9 cellular contexts compared by ENCODE assay signal in genomic region chr1:231315887-231316286, GRCh38. TPM values are rescaled to one million over a fixed set of nuclear protein-coding genes. Genes with fewer than 3 reads are reported as not detected.
DNase-seq lines count a peak whose midpoint lies in the region; ATAC-seq and TF ChIP-seq lines count a peak whose summit lies in the region.
"Had no signal": no experiment of that assay in that cellular context is flagged by ENCODE, and none has a peak within 500 bp of the region (broad histone marks: within the 10 kb centered on the region; RNA-seq: fewer than 3 reads in every experiment).

No MANE protein-coding gene starts in this region.

- H3K27ac Mint-ChIP-seq in activated B cell treated with CpG ODN at 0.5 μM for 24 hours (no peak overlapping the region), progenitor cell of endocrine pancreas (no peak overlapping the region)

- H3K4me3 Mint-ChIP-seq in activated B cell treated with CpG ODN at 0.5 μM for 24 hours (no peak overlapping the region), progenitor cell of endocrine pancreas (ENCODE audit: low read depth) (no peak overlapping the region)

- TF ChIP-seq EP300 in tibial nerve (IDR thresholded peaks at IDR 0.05): no peak

- WGBS in tibial nerve, 2 donors: 34 to 38% methylated on average over 11 of the region's 11 CpGs

- intact Hi-C loops in activated B cell treated with CpG ODN at 0.5 μM for 24 hours (cut with micrococcal nuclease): loop anchor here (1.0 kb wide), 1 partner anchor 288 kb away; no protein-coding TSS in a partner anchor

- H3K36me3 ChIP-seq in tibial nerve: peaks cover 0 to 6% (median 0%) of the 10 kb centered on the region in 3 donors

- H3K4me1 Mint-ChIP-seq in activated B cell treated with CpG ODN at 0.5 μM for 24 hours (no peaks in the 10 kb centered on the region), progenitor cell of endocrine pancreas (ENCODE audit: low read depth) (no peaks in the 10 kb centered on the region)

- peak; percentile 84 for ATAC-seq in GM19463 (IDR thresholded peaks at IDR 0.05; ENCODE audit: unreplicated experiment)
- peak; percentile 50 for ATAC-seq in activated B cell treated with CpG ODN at 0.5 μM for 24 hours (ENCODE audit: low read depth)

- no peaks in the 10 kb centered on the region for H3K27me3 ChIP-seq in tibial nerve

- in situ Hi-C loops in Caki2 (cut with HindIII; ENCODE audit: low pct_unique_long_range_greater_than_20kb, low sequenced_read_pairs): no loop called here
- in situ Hi-C loops in KBM-7 (cut with MboI; ENCODE audit: low pct_unique_long_range_greater_than_20kb, low sequenced_read_pairs): no loop called here

- H3K9me3 Mint-ChIP-seq in activated B cell treated with CpG ODN at 0.5 μM for 24 hours (no peaks in the 10 kb centered on the region), progenitor cell of endocrine pancreas (ENCODE audit: low read depth) (no peaks in the 10 kb centered on the region)

- no peak for TF ChIP-seq CTCF in activated B cell treated with CpG ODN at 0.5 μM for 24 hours (IDR thresholded peaks at IDR 0.05)
- TF ChIP-seq CTCF in epithelial cell of proximal tubule (conservative IDR thresholded peaks at IDR 0.05; ENCODE audit: low read depth, low read length): peak; percentile 79
- peak; percentile 45 for TF ChIP-seq CTCF in progenitor cell of endocrine pancreas (IDR thresholded peaks at IDR 0.05; ENCODE audit: unreplicated experiment)
- peak in 2 of 5 experiments; percentile 21 to 32 for TF ChIP-seq CTCF in tibial nerve (IDR thresholded peaks at IDR 0.05)

- H3K27ac ChIP-seq in tibial nerve: no peak overlapping the region
- H3K27ac ChIP-seq: SK-N-MC had no signal

- H3K36me3 Mint-ChIP-seq in activated B cell treated with CpG ODN at 0.5 μM for 24 hours (ENCODE audit: low read depth) (no peaks in the 10 kb centered on the region), progenitor cell of endocrine pancreas (ENCODE audit: insufficient read depth) (no peaks in the 10 kb centered on the region)

- peak; percentile 27 for DNase-seq in Caki2 (ENCODE audit: low read depth)
- peak; percentile 76 for DNase-seq in KBM-7
- no peak for DNase-seq in activated B cell treated with CpG ODN at 0.5 μM for 24 hours
- DNase-seq in epithelial cell of proximal tubule (ENCODE audit: low read depth): no peak
- no peak for DNase-seq in progenitor cell of endocrine pancreas (ENCODE audit: low spot score, unreplicated experiment)
- DNase-seq in tibial nerve (ENCODE audit: low spot score in 2 of 2): no peak
- DNase-seq in NCI-H2029 (lab: John Stamatoyannopoulos, UW): no peak

- H3K4me1 ChIP-seq in tibial nerve: no peaks in the 10 kb centered on the region

- POLR2A ChIA-PET in activated B cell treated with CpG ODN at 0.5 μM for 24 hours (lab: Charles Lee): interaction anchor here (0.6 kb wide), 1 partner anchor 28 kb away, joined by 3 read pairs; no protein-coding TSS in a partner anchor

- TF ChIP-seq POLR2A in tibial nerve (IDR thresholded peaks at IDR 0.05): no peak

- no peaks in the 10 kb centered on the region for H3K27me3 Mint-ChIP-seq in activated B cell treated with CpG ODN at 0.5 μM for 24 hours
- no peaks in the 10 kb centered on the region for H3K27me3 Mint-ChIP-seq in progenitor cell of endocrine pancreas

- H3K4me3 ChIP-seq in epithelial cell of proximal tubule (ENCODE audit: low read depth, low read length) (no peak overlapping the region), tibial nerve (no peak overlapping the region)
- H3K4me3 ChIP-seq: SK-N-MC had no signal

- CTCF ChIA-PET in activated B cell treated with CpG ODN at 0.5 μM for 24 hours (lab: Charles Lee): interaction anchor here (0.7 to 1.6 kb wide), 2 partner anchors 154 to 275 kb away, joined by 3 to 4 read pairs; no protein-coding TSS in a partner anchor

- no peaks in the 10 kb centered on the region for H3K9me3 ChIP-seq in tibial nerve

RNA-seq across cellular contexts. Expression of gene EXOC8, which starts 21.8 kb away (rescaled TPM):
- 7.7 and 9.9 TPM in 2 replicates for total RNA-seq in Caki2 (2014; rRNA removed; shearing (Covaris generic); ENCODE audit: low replicate concordance)
- total RNA-seq in activated B cell treated with CpG ODN at 0.5 μM for 24 hours (21.7 and 24.9 TPM in 2 replicates), epithelial cell of proximal tubule (6.7 and 8.1 TPM in 2 replicates), progenitor cell of endocrine pancreas (9.1 and 9.6 TPM in 2 replicates), tibial nerve (10 to 100 TPM; 12.6 to 15.7 (median 14.5) TPM)

RNA-seq across cellular contexts. Expression of gene SPRTN, which starts 22.2 kb away (rescaled TPM):
- total RNA-seq in Caki2 (2014; rRNA removed; shearing (Covaris generic); ENCODE audit: low replicate concordance): 2.4 and 4.0 TPM in 2 replicates
- total RNA-seq in activated B cell treated with CpG ODN at 0.5 μM for 24 hours (14.2 and 18.9 TPM in 2 replicates), epithelial cell of proximal tubule (19.7 and 21.5 TPM in 2 replicates), progenitor cell of endocrine pancreas (13.8 and 13.9 TPM in 2 replicates), tibial nerve (10 to 100 TPM; 12.1 to 33.4 (median 16.7) TPM)

Comparison
In these comparisons a context has a peak if more than half of its experiments do, and no peak if none do; other contexts are left out.
1. DNase-seq: peak in Caki2 (single experiment) and KBM-7 (single experiment); none in activated B cell treated with CpG ODN at 0.5 μM for 24 hours (single experiment), epithelial cell of proximal tubule (single experiment), progenitor cell of endocrine pancreas (single experiment), tibial nerve (0 of 2) and NCI-H2029 (single experiment).